1 cellular context compared by ENCODE assay signal in genomic region chr12:103834897-103835390, GRCh38.
TF ChIP-seq lines count a peak whose summit lies in the region.

No MANE protein-coding gene starts in this region.

TF ChIP-seq in GM23338, 12 proteins besides CTCF, POLR2A, EP300 and RAD21:
- TF ChIP-seq, protein P1, sequence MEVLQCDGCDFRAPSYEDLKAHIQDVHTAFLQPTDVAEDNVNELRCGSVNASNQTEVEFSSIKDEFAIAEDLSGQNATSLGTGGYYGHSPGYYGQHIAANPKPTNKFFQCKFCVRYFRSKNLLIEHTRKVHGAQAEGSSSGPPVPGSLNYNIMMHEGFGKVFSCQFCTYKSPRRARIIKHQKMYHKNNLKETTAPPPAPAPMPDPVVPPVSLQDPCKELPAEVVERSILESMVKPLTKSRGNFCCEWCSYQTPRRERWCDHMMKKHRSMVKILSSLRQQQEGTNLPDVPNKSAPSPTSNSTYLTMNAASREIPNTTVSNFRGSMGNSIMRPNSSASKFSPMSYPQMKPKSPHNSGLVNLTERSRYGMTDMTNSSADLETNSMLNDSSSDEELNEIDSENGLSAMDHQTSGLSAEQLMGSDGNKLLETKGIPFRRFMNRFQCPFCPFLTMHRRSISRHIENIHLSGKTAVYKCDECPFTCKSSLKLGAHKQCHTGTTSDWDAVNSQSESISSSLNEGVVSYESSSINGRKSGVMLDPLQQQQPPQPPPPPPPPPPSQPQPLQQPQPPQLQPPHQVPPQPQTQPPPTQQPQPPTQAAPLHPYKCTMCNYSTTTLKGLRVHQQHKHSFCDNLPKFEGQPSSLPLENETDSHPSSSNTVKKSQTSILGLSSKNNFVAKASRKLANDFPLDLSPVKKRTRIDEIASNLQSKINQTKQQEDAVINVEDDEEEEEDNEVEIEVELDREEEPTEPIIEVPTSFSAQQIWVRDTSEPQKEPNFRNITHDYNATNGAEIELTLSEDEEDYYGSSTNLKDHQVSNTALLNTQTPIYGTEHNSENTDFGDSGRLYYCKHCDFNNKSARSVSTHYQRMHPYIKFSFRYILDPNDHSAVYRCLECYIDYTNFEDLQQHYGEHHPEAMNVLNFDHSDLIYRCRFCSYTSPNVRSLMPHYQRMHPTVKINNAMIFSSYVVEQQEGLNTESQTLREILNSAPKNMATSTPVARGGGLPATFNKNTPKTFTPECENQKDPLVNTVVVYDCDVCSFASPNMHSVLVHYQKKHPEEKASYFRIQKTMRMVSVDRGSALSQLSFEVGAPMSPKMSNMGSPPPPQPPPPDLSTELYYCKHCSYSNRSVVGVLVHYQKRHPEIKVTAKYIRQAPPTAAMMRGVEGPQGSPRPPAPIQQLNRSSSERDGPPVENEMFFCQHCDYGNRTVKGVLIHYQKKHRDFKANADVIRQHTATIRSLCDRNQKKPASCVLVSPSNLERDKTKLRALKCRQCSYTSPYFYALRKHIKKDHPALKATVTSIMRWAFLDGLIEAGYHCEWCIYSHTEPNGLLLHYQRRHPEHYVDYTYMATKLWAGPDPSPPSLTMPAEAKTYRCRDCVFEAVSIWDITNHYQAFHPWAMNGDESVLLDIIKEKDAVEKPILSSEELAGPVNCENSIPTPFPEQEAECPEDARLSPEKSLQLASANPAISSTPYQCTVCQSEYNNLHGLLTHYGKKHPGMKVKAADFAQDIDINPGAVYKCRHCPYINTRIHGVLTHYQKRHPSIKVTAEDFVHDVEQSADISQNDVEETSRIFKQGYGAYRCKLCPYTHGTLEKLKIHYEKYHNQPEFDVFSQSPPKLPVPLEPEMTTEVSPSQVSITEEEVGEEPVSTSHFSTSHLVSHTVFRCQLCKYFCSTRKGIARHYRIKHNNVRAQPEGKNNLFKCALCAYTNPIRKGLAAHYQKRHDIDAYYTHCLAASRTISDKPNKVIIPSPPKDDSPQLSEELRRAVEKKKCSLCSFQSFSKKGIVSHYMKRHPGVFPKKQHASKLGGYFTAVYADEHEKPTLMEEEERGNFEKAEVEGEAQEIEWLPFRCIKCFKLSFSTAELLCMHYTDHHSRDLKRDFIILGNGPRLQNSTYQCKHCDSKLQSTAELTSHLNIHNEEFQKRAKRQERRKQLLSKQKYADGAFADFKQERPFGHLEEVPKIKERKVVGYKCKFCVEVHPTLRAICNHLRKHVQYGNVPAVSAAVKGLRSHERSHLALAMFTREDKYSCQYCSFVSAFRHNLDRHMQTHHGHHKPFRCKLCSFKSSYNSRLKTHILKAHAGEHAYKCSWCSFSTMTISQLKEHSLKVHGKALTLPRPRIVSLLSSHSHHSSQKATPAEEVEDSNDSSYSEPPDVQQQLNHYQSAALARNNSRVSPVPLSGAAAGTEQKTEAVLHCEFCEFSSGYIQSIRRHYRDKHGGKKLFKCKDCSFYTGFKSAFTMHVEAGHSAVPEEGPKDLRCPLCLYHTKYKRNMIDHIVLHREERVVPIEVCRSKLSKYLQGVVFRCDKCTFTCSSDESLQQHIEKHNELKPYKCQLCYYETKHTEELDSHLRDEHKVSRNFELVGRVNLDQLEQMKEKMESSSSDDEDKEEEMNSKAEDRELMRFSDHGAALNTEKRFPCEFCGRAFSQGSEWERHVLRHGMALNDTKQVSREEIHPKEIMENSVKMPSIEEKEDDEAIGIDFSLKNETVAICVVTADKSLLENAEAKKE (CRISPR knock-in tag; IDR thresholded peaks at IDR 0.05) = no peak
- TF ChIP-seq EZH2 (IDR thresholded peaks at IDR 0.05; ENCODE audit: low read depth, unreplicated experiment) = no peak
- no peak for TF ChIP-seq STAT1 (IDR thresholded peaks at IDR 0.05; ENCODE audit: unreplicated experiment)
- no peak for TF ChIP-seq CREB1 (CRISPR knock-in tag; IDR thresholded peaks at IDR 0.05; ENCODE audit: low read depth)
